2 cellular contexts compared by ENCODE assay signal in genomic region chr1:96815914-96816313, GRCh38.
TF ChIP-seq lines count a peak whose summit lies in the region.

No MANE protein-coding gene starts in this region.

TF ChIP-seq in GM23338, 12 proteins besides CTCF, POLR2A, EP300 and RAD21 (continued from another document):
- TF ChIP-seq STAT1 (IDR thresholded peaks at IDR 0.05; ENCODE audit: unreplicated experiment) (no peak), ZNF331 (CRISPR knock-in tag; IDR thresholded peaks at IDR 0.05; ENCODE audit: low read depth) (no peak), NANOG (IDR thresholded peaks at IDR 0.05; ENCODE audit: borderline replicate concordance) (no peak), EZH2 (IDR thresholded peaks at IDR 0.05; ENCODE audit: low read depth, unreplicated experiment) (no peak), JUNB (IDR thresholded peaks at IDR 0.05; ENCODE audit: unreplicated experiment) (no peak), ZNF114 (CRISPR knock-in tag; IDR thresholded peaks at IDR 0.05) (no peak), POLR2AphosphoS5 (IDR thresholded peaks at IDR 0.05; ENCODE audit: low read depth) (no peak), CREB1 (CRISPR knock-in tag; IDR thresholded peaks at IDR 0.05; ENCODE audit: low read depth) (no peak), EZH2phosphoT487 (IDR thresholded peaks at IDR 0.05; ENCODE audit: unreplicated experiment) (no peak)
- TF ChIP-seq, protein P1, sequence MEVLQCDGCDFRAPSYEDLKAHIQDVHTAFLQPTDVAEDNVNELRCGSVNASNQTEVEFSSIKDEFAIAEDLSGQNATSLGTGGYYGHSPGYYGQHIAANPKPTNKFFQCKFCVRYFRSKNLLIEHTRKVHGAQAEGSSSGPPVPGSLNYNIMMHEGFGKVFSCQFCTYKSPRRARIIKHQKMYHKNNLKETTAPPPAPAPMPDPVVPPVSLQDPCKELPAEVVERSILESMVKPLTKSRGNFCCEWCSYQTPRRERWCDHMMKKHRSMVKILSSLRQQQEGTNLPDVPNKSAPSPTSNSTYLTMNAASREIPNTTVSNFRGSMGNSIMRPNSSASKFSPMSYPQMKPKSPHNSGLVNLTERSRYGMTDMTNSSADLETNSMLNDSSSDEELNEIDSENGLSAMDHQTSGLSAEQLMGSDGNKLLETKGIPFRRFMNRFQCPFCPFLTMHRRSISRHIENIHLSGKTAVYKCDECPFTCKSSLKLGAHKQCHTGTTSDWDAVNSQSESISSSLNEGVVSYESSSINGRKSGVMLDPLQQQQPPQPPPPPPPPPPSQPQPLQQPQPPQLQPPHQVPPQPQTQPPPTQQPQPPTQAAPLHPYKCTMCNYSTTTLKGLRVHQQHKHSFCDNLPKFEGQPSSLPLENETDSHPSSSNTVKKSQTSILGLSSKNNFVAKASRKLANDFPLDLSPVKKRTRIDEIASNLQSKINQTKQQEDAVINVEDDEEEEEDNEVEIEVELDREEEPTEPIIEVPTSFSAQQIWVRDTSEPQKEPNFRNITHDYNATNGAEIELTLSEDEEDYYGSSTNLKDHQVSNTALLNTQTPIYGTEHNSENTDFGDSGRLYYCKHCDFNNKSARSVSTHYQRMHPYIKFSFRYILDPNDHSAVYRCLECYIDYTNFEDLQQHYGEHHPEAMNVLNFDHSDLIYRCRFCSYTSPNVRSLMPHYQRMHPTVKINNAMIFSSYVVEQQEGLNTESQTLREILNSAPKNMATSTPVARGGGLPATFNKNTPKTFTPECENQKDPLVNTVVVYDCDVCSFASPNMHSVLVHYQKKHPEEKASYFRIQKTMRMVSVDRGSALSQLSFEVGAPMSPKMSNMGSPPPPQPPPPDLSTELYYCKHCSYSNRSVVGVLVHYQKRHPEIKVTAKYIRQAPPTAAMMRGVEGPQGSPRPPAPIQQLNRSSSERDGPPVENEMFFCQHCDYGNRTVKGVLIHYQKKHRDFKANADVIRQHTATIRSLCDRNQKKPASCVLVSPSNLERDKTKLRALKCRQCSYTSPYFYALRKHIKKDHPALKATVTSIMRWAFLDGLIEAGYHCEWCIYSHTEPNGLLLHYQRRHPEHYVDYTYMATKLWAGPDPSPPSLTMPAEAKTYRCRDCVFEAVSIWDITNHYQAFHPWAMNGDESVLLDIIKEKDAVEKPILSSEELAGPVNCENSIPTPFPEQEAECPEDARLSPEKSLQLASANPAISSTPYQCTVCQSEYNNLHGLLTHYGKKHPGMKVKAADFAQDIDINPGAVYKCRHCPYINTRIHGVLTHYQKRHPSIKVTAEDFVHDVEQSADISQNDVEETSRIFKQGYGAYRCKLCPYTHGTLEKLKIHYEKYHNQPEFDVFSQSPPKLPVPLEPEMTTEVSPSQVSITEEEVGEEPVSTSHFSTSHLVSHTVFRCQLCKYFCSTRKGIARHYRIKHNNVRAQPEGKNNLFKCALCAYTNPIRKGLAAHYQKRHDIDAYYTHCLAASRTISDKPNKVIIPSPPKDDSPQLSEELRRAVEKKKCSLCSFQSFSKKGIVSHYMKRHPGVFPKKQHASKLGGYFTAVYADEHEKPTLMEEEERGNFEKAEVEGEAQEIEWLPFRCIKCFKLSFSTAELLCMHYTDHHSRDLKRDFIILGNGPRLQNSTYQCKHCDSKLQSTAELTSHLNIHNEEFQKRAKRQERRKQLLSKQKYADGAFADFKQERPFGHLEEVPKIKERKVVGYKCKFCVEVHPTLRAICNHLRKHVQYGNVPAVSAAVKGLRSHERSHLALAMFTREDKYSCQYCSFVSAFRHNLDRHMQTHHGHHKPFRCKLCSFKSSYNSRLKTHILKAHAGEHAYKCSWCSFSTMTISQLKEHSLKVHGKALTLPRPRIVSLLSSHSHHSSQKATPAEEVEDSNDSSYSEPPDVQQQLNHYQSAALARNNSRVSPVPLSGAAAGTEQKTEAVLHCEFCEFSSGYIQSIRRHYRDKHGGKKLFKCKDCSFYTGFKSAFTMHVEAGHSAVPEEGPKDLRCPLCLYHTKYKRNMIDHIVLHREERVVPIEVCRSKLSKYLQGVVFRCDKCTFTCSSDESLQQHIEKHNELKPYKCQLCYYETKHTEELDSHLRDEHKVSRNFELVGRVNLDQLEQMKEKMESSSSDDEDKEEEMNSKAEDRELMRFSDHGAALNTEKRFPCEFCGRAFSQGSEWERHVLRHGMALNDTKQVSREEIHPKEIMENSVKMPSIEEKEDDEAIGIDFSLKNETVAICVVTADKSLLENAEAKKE (CRISPR knock-in tag; IDR thresholded peaks at IDR 0.05): no peak
- TF ChIP-seq, protein P2, sequence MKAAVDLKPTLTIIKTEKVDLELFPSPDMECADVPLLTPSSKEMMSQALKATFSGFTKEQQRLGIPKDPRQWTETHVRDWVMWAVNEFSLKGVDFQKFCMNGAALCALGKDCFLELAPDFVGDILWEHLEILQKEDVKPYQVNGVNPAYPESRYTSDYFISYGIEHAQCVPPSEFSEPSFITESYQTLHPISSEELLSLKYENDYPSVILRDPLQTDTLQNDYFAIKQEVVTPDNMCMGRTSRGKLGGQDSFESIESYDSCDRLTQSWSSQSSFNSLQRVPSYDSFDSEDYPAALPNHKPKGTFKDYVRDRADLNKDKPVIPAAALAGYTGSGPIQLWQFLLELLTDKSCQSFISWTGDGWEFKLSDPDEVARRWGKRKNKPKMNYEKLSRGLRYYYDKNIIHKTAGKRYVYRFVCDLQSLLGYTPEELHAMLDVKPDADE (IDR thresholded peaks at IDR 0.05): no peak

TF ChIP-seq in K562, 482 proteins besides CTCF, POLR2A, EP300 and RAD21 (continued from another document):
- TF ChIP-seq HES1 (IDR thresholded peaks at IDR 0.05; ENCODE audit: low read depth): no peak
